Comparison of ENCODE assay signal across 1 cellular context in genomic region chrX:4240541-4241194, GRCh38.
A peak's percentile ranks its signal among the peaks of the same experiment; 100 is the strongest.
TF ChIP-seq lines count a peak whose summit lies in the region.

No MANE protein-coding gene starts in this region.

TF ChIP-seq in GM12878, 131 proteins besides CTCF, POLR2A, EP300 and RAD21 (continued from another document):
- peak; percentile 46; the same call in 1 of the 2 replicates for TF ChIP-seq SPI1 (IDR thresholded peaks at IDR 0.05; ENCODE audit: borderline replicate concordance, insufficient read depth, low read depth, low read length)
- 0 out of 2 replicates have a peak, but pooled peaks have one; percentile 8 for TF ChIP-seq PKNOX1 (IDR thresholded peaks at IDR 0.05)
- no peak for TF ChIP-seq ZZZ3 (IDR thresholded peaks at IDR 0.05; ENCODE audit: control insufficient read depth, insufficient read length, low read depth)
